Comparison of ENCODE assay signal across 2 cellular contexts in the genomic region with DNA sequence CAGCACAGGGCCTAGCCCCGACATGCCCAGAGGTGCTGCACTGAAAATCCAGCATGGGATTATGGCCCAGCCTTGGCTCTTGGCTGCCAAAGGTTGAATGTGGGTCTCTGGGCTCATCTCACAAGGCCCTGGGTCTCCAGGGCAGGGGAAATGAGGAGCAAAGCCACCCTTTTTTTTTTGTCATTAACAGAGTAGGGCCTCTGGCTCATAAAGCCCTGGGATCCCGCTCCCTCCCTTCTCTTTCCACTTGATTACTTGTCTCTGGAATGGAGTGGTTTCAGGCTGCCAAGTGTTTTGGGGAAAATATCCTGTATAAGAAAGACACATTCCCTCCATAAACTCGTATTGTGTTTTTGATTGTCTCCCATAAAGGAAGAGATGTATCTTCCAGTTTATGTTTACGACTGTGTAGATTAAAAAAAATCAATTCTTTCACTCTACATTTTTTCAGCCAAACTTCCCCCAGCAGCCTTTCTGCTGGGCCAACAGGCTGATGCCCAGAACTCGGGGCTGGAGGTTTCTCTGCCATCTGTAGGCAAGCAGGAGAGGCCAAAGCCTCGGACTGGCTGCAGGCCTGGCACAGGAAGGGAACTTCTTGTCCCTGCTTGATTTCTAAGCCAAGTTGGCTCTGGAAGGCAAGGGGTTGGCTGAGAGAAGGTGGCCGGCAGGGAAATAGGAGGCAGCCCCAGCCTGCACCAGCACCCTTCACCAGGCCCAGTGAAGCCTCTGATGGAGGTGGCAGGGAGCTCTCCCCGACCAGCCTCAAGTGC.
TF ChIP-seq lines count a peak whose summit lies in the region.

No MANE protein-coding gene starts in this region.

TF ChIP-seq in WTC11, 78 proteins besides CTCF, POLR2A, EP300 and RAD21 (continues in another document):
- TF ChIP-seq RELA (CRISPR knock-in tag; IDR thresholded peaks at IDR 0.05; ENCODE audit: borderline replicate concordance) (no peak), NR2C2 (CRISPR knock-in tag; IDR thresholded peaks at IDR 0.05) (no peak), ATF1 (CRISPR knock-in tag; IDR thresholded peaks at IDR 0.05) (no peak), ZBTB21 (CRISPR knock-in tag; IDR thresholded peaks at IDR 0.05; ENCODE audit: borderline replicate concordance) (no peak), ZNF416 (CRISPR knock-in tag; IDR thresholded peaks at IDR 0.05) (no peak), TEAD1 (CRISPR knock-in tag; IDR thresholded peaks at IDR 0.05) (no peak), ZNF396 (CRISPR knock-in tag; IDR thresholded peaks at IDR 0.05; ENCODE audit: borderline replicate concordance) (no peak), PRRX2 (CRISPR knock-in tag; IDR thresholded peaks at IDR 0.05) (no peak)
- TF ChIP-seq, protein P1, sequence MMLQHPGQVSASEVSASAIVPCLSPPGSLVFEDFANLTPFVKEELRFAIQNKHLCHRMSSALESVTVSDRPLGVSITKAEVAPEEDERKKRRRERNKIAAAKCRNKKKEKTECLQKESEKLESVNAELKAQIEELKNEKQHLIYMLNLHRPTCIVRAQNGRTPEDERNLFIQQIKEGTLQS (CRISPR knock-in tag; conservative IDR thresholded peaks at IDR 0.05) = no peak
- TF ChIP-seq, protein P2, sequence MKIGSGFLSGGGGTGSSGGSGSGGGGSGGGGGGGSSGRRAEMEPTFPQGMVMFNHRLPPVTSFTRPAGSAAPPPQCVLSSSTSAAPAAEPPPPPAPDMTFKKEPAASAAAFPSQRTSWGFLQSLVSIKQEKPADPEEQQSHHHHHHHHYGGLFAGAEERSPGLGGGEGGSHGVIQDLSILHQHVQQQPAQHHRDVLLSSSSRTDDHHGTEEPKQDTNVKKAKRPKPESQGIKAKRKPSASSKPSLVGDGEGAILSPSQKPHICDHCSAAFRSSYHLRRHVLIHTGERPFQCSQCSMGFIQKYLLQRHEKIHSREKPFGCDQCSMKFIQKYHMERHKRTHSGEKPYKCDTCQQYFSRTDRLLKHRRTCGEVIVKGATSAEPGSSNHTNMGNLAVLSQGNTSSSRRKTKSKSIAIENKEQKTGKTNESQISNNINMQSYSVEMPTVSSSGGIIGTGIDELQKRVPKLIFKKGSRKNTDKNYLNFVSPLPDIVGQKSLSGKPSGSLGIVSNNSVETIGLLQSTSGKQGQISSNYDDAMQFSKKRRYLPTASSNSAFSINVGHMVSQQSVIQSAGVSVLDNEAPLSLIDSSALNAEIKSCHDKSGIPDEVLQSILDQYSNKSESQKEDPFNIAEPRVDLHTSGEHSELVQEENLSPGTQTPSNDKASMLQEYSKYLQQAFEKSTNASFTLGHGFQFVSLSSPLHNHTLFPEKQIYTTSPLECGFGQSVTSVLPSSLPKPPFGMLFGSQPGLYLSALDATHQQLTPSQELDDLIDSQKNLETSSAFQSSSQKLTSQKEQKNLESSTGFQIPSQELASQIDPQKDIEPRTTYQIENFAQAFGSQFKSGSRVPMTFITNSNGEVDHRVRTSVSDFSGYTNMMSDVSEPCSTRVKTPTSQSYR (CRISPR knock-in tag; IDR thresholded peaks at IDR 0.05) = no peak
- TF ChIP-seq, protein P3, sequence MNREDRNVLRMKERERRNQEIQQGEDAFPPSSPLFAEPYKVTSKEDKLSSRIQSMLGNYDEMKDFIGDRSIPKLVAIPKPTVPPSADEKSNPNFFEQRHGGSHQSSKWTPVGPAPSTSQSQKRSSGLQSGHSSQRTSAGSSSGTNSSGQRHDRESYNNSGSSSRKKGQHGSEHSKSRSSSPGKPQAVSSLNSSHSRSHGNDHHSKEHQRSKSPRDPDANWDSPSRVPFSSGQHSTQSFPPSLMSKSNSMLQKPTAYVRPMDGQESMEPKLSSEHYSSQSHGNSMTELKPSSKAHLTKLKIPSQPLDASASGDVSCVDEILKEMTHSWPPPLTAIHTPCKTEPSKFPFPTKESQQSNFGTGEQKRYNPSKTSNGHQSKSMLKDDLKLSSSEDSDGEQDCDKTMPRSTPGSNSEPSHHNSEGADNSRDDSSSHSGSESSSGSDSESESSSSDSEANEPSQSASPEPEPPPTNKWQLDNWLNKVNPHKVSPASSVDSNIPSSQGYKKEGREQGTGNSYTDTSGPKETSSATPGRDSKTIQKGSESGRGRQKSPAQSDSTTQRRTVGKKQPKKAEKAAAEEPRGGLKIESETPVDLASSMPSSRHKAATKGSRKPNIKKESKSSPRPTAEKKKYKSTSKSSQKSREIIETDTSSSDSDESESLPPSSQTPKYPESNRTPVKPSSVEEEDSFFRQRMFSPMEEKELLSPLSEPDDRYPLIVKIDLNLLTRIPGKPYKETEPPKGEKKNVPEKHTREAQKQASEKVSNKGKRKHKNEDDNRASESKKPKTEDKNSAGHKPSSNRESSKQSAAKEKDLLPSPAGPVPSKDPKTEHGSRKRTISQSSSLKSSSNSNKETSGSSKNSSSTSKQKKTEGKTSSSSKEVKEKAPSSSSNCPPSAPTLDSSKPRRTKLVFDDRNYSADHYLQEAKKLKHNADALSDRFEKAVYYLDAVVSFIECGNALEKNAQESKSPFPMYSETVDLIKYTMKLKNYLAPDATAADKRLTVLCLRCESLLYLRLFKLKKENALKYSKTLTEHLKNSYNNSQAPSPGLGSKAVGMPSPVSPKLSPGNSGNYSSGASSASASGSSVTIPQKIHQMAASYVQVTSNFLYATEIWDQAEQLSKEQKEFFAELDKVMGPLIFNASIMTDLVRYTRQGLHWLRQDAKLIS (CRISPR knock-in tag; IDR thresholded peaks at IDR 0.05; ENCODE audit: borderline replicate concordance) = no peak
- TF ChIP-seq, protein P4, sequence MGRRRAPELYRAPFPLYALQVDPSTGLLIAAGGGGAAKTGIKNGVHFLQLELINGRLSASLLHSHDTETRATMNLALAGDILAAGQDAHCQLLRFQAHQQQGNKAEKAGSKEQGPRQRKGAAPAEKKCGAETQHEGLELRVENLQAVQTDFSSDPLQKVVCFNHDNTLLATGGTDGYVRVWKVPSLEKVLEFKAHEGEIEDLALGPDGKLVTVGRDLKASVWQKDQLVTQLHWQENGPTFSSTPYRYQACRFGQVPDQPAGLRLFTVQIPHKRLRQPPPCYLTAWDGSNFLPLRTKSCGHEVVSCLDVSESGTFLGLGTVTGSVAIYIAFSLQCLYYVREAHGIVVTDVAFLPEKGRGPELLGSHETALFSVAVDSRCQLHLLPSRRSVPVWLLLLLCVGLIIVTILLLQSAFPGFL (CRISPR knock-in tag; IDR thresholded peaks at IDR 0.05; ENCODE audit: borderline replicate concordance) = no peak
- TF ChIP-seq, protein P5, sequence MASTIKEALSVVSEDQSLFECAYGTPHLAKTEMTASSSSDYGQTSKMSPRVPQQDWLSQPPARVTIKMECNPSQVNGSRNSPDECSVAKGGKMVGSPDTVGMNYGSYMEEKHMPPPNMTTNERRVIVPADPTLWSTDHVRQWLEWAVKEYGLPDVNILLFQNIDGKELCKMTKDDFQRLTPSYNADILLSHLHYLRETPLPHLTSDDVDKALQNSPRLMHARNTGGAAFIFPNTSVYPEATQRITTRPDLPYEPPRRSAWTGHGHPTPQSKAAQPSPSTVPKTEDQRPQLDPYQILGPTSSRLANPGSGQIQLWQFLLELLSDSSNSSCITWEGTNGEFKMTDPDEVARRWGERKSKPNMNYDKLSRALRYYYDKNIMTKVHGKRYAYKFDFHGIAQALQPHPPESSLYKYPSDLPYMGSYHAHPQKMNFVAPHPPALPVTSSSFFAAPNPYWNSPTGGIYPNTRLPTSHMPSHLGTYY (CRISPR knock-in tag; IDR thresholded peaks at IDR 0.05) = no peak

TF ChIP-seq in H1, 55 proteins besides CTCF, POLR2A, EP300 and RAD21:
- no peak for TF ChIP-seq GABPA (IDR thresholded peaks at IDR 0.05; ENCODE audit: borderline replicate concordance, insufficient read depth, low read length)
- no peak for TF ChIP-seq TAF1 (IDR thresholded peaks at IDR 0.05; ENCODE audit: low read depth, low read length)
- no peak for TF ChIP-seq NANOG (IDR thresholded peaks at IDR 0.05; ENCODE audit: insufficient read depth, low read depth, low read length, poor library complexity, severe bottlenecking)
- TF ChIP-seq BRCA1 (IDR thresholded peaks at IDR 0.05; ENCODE audit: low read depth, low read length) = no peak
- TF ChIP-seq, protein P6, sequence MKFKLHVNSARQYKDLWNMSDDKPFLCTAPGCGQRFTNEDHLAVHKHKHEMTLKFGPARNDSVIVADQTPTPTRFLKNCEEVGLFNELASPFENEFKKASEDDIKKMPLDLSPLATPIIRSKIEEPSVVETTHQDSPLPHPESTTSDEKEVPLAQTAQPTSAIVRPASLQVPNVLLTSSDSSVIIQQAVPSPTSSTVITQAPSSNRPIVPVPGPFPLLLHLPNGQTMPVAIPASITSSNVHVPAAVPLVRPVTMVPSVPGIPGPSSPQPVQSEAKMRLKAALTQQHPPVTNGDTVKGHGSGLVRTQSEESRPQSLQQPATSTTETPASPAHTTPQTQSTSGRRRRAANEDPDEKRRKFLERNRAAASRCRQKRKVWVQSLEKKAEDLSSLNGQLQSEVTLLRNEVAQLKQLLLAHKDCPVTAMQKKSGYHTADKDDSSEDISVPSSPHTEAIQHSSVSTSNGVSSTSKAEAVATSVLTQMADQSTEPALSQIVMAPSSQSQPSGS (IDR thresholded peaks at IDR 0.05; ENCODE audit: low read length) = no peak
- TF ChIP-seq TCF12 (IDR thresholded peaks at IDR 0.05; ENCODE audit: low read depth, low read length) = no peak
